19 cellular contexts compared by ENCODE assay signal in genomic region chr2:27084297-27085061, GRCh38. TPM values are rescaled to one million over a fixed set of nuclear protein-coding genes. Genes with fewer than 3 reads are reported as not detected.
DNase-seq lines count a peak whose midpoint lies in the region; ATAC-seq, FAIRE-seq and TF ChIP-seq lines count a peak whose summit lies in the region.
"Had no signal": no experiment of that assay in that cellular context is flagged by ENCODE, and none has a peak within 500 bp of the region (broad histone marks: within the 10 kb centered on the region; RNA-seq: fewer than 3 reads in every experiment).

No MANE protein-coding gene starts in this region.

- no peaks in the 10 kb centered on the region for H3K9me3 ChIP-seq in HepG2 (ENCODE audit: low read length)
- no peaks in the 10 kb centered on the region for H3K9me3 ChIP-seq in right lobe of liver
- H3K9me3 ChIP-seq in vagina = no peaks in the 10 kb centered on the region
- no peaks in the 10 kb centered on the region for H3K9me3 ChIP-seq in Caco-2
- H3K9me3 ChIP-seq: SJCRH30, stomach had no signal

- no peaks in the 10 kb centered on the region for H4K20me1 ChIP-seq in HepG2 (ENCODE audit: insufficient read depth, low read length)

- TF ChIP-seq CTCF in HepG2 (CRISPR knock-in tag; IDR thresholded peaks at IDR 0.05) = no peak; the same call in 1 of the 2 replicates
- no peak for TF ChIP-seq CTCF in right lobe of liver (IDR thresholded peaks at IDR 0.05)
- TF ChIP-seq CTCF in vagina (IDR thresholded peaks at IDR 0.05) = no peak
- no peak for TF ChIP-seq CTCF in Caco-2 (IDR thresholded peaks at IDR 0.05; ENCODE audit: insufficient read depth in 1 of 2, low read depth in 1 of 2, low read length in 1 of 2, severe bottlenecking in 1 of 2, unreplicated experiment in 1 of 2)

- peak overlapping the region; percentile 4 for H3K27ac Mint-ChIP-seq in activated T-helper 2 cell treated with anti-CD3 and anti-CD28 coated beads, Interferon-gamma antibody, Interleukin-2, Interleukin-4, amounts not matched to agents 10 μg/mL and 5 μg/mL and 100 μg/mL, durations not matched to agents 14 hours and 24 hours and 36 hours
- peak overlapping the region in 5 of 10 donors; percentile 49 to 85 (median 56) for H3K27ac Mint-ChIP-seq in naive thymus-derived CD8-positive, alpha-beta T cell
- no peak overlapping the region for H3K27ac Mint-ChIP-seq in Caco-2 (ENCODE audit: unreplicated experiment)

- FAIRE-seq in HepG2 (lab: Jason Lieb, UNC) = no peak
- FAIRE-seq: GM18507, GM19239 had no signal

- DNase-seq in HepG2 (ENCODE audit: low spot score) (no peak), right lobe of liver (no peak), vagina (ENCODE audit: extremely low spot score in 2 of 2) (no peak), NCI-H2227 (lab: John Stamatoyannopoulos, UW; ENCODE audit: unreplicated experiment) (no peak), Caco-2 (no peak)
- no peak for DNase-seq in activated T-helper 2 cell treated with anti-CD3 and anti-CD28 coated beads, Interferon-gamma antibody, Interleukin-2, Interleukin-4, amounts not matched to agents 10 μg/mL and 5 μg/mL and 100 μg/mL, durations not matched to agents 14 hours and 24 hours and 36 hours (ENCODE audit: low spot score)
- peak in 1 of 10 donors; percentile 27 for DNase-seq in naive thymus-derived CD8-positive, alpha-beta T cell
- DNase-seq: activated CD8-positive, alpha-beta memory T cell treated with anti-CD3 and anti-CD28 coated beads for 24 hours; activated gamma-delta T cell treated with Interleukin-2 at 50 U/mL for 16 hours; brain microvascular endothelial cell; DMS 273 treated with DMSO at 0.1 percent for 48 hours; NCI-H1694; NCI-H446 treated with DMSO at 0.1 percent for 48 hours; stomach had no signal

- TF ChIP-seq EP300 in HepG2 (IDR thresholded peaks at IDR 0.05; ENCODE audit: low read depth in 2 of 2, low read length in 2 of 2) (no peak), HepG2 (CRISPR knock-in tag; IDR thresholded peaks at IDR 0.05; ENCODE audit: borderline replicate concordance) (no peak)

- H3K36me3 ChIP-seq in HepG2 (replicated peaks in 1 of 2; ENCODE audit: control insufficient read depth in 1 of 2, insufficient read depth in 2 of 2, low read length in 2 of 2) (no peaks in the 10 kb centered on the region; a peak in 2 of 5 replicates), right lobe of liver (no peaks in the 10 kb centered on the region), vagina (no peaks in the 10 kb centered on the region), Caco-2 (ENCODE audit: control insufficient read depth, insufficient read depth, low read length) (no peaks in the 10 kb centered on the region)
- H3K36me3 ChIP-seq: SJCRH30 had no signal

- TF ChIP-seq POLR2A in HepG2 (IDR thresholded peaks at IDR 0.05; ENCODE audit: insufficient read depth in 1 of 2, low read depth in 2 of 2, low read length in 2 of 2) (no peak), right lobe of liver (IDR thresholded peaks at IDR 0.05) (no peak), vagina (IDR thresholded peaks at IDR 0.05) (no peak)

- H3K4me2 ChIP-seq in HepG2 (ENCODE audit: low read depth, low read length) = peak overlapping the region; percentile 52

- H3K27ac ChIP-seq in HepG2 (ENCODE audit: extremely low read length, insufficient read depth, low read length) (no peak overlapping the region), right lobe of liver (no peak overlapping the region), vagina (peak overlapping the region; percentile 7)
- H3K27ac ChIP-seq: brain microvascular endothelial cell had no signal

- peak overlapping the region; percentile 90 for H3K4me3 Mint-ChIP-seq in activated T-helper 2 cell treated with anti-CD3 and anti-CD28 coated beads, Interferon-gamma antibody, Interleukin-2, Interleukin-4, amounts not matched to agents 10 μg/mL and 5 μg/mL and 100 μg/mL, durations not matched to agents 14 hours and 24 hours and 36 hours (ENCODE audit: low read depth)
- H3K4me3 Mint-ChIP-seq in naive thymus-derived CD8-positive, alpha-beta T cell = peak overlapping the region; percentile 30 to 89 (median 73)
- H3K4me3 Mint-ChIP-seq in Caco-2 (ENCODE audit: unreplicated experiment) = no peak overlapping the region

- TF ChIP-seq RAD21 in HepG2 (CRISPR knock-in tag; IDR thresholded peaks at IDR 0.05) = no peak

- peaks cover 28% of the 10 kb centered on the region for H3K79me2 ChIP-seq in HepG2 (ENCODE audit: insufficient read depth, low read length)

- WGBS in HepG2 (ENCODE audit: low lambda C conversion rate) = 58% methylated on average over 6 of the region's 6 CpGs
- WGBS in right lobe of liver (ENCODE audit: insufficient coverage, low coverage, low lambda C conversion rate, missing lambda C conversion rate) = 93% methylated on average over 3 of the region's 6 CpGs

- intact Hi-C loops in HepG2 (cut with micrococcal nuclease; ENCODE audit: unreplicated experiment) (loop anchor here (5.0 to 10.0 kb wide), 3 partner anchors 50 to 1163 kb away; partner anchors contain the start of gene TMEM214), right lobe of liver (cut with DNase I) (loop anchor here in 1 of 2 donors (10.0 kb wide), 2 partner anchors 60 to 120 kb away; no protein-coding TSS in a partner anchor), vagina (cut with DNase I) (loop anchor here (5.0 to 10.0 kb wide), 2 partner anchors 50 to 122 kb away; partner anchors contain the start of gene TMEM214), Caco-2 (cut with micrococcal nuclease; ENCODE audit: unreplicated experiment) (loop anchor here (1.0 kb wide), 1 partner anchor 123 kb away; no protein-coding TSS in a partner anchor)
- intact Hi-C loops in activated T-helper 2 cell treated with anti-CD3 and anti-CD28 coated beads, Interferon-gamma antibody, Interleukin-2, Interleukin-4, amounts not matched to agents 10 μg/mL and 5 μg/mL and 100 μg/mL, durations not matched to agents 14 hours and 24 hours and 36 hours (cut with micrococcal nuclease) = loop anchor here (5.0 to 10.0 kb wide), 3 partner anchors 120 to 288 kb away; partner anchors contain the start of genes ATRAID, EIF2B4, SLC5A6 and SNX17

- POLR2A ChIA-PET in HepG2 (lab: Yijun Ruan, JAX) (interaction anchor here (0.9 to 9.2 kb wide), 11 partner anchors 8 to 128 kb away, joined by 3 to 106 read pairs (median 4); partner anchors contain the start of genes ABHD1, AGBL5, ATRAID and OST4), Caco-2 (lab: Charles Lee) (no interaction called here)
- POLR2A ChIA-PET in naive thymus-derived CD8-positive, alpha-beta T cell (lab: Charles Lee) = interaction anchor here (1.4 to 12.2 kb wide), 3 partner anchors 14 to 128 kb away, joined by 3 to 197 read pairs (median 129); partner anchors contain the start of genes AGBL5, ATRAID, OST4 and SLC5A6

- H3K4me3 ChIP-seq in HepG2 (replicated peaks in 1 of 3; ENCODE audit: insufficient read depth in 1 of 3, low read depth in 2 of 3, low read length in 3 of 3) (0 out of 6 replicates have a peak overlapping the region, but pooled peaks of 1 of the 3 experiments have one; percentile 15), right lobe of liver (no peak overlapping the region), vagina (no peak overlapping the region), Caco-2 (ENCODE audit: low read depth, low read length) (no peak overlapping the region)
- H3K4me3 ChIP-seq: SJCRH30 had no signal

- ATAC-seq in HepG2 (no peak), right lobe of liver (no peak), HG03108 (IDR thresholded peaks at IDR 0.05; ENCODE audit: unreplicated experiment) (no peak)
- no peak for ATAC-seq in naive thymus-derived CD8-positive, alpha-beta T cell

- H3K4me1 ChIP-seq in HepG2 (ENCODE audit: insufficient read depth, low read length) (peaks cover 76% of the 10 kb centered on the region), right lobe of liver (peaks cover 0 to 16% (median 5%) of the 10 kb centered on the region in 4 donors), vagina (peaks cover 65% of the 10 kb centered on the region), Caco-2 (peaks cover 7% of the 10 kb centered on the region)

- H2AFZ ChIP-seq in HepG2 (ENCODE audit: low read length) = no peak overlapping the region

- BruUV-seq in HepG2 (replicated peaks; lab: Mats Ljungman, UMichigan) (no TSS peak), Caco-2 (replicated peaks; lab: Mats Ljungman, UMichigan) (no TSS peak)

- peak overlapping the region; percentile 51 for H3K9ac ChIP-seq in HepG2 (ENCODE audit: insufficient read depth, low read depth, low read length)

- CTCF ChIA-PET in HepG2 (lab: Yijun Ruan, JAX; ENCODE audit: low intra/inter-chr PET ratio, low total read pairs) (no interaction called here), Caco-2 (lab: Charles Lee) (interaction anchor here (0.5 to 1.0 kb wide), 3 partner anchors 13 to 243 kb away, joined by 3 to 5 read pairs (median 3); partner anchors contain the start of gene OST4)

- H3K36me3 Mint-ChIP-seq in activated T-helper 2 cell treated with anti-CD3 and anti-CD28 coated beads, Interferon-gamma antibody, Interleukin-2, Interleukin-4, amounts not matched to agents 10 μg/mL and 5 μg/mL and 100 μg/mL, durations not matched to agents 14 hours and 24 hours and 36 hours (ENCODE audit: low read depth) = no peaks in the 10 kb centered on the region
- H3K36me3 Mint-ChIP-seq in naive thymus-derived CD8-positive, alpha-beta T cell = no peaks in the 10 kb centered on the region
- peaks cover 6% of the 10 kb centered on the region for H3K36me3 Mint-ChIP-seq in Caco-2 (ENCODE audit: insufficient read depth, unreplicated experiment)
- H3K36me3 Mint-ChIP-seq: mesothelial cell of epicardium had no signal

- no peaks in the 10 kb centered on the region for H3K9me3 Mint-ChIP-seq in activated T-helper 2 cell treated with anti-CD3 and anti-CD28 coated beads, Interferon-gamma antibody, Interleukin-2, Interleukin-4, amounts not matched to agents 10 μg/mL and 5 μg/mL and 100 μg/mL, durations not matched to agents 14 hours and 24 hours and 36 hours
- no peaks in the 10 kb centered on the region for H3K9me3 Mint-ChIP-seq in naive thymus-derived CD8-positive, alpha-beta T cell
- H3K9me3 Mint-ChIP-seq in Caco-2 (ENCODE audit: unreplicated experiment) = no peaks in the 10 kb centered on the region
- H3K9me3 Mint-ChIP-seq: mesothelial cell of epicardium had no signal

- peaks cover 32% of the 10 kb centered on the region for H3K4me1 Mint-ChIP-seq in activated T-helper 2 cell treated with anti-CD3 and anti-CD28 coated beads, Interferon-gamma antibody, Interleukin-2, Interleukin-4, amounts not matched to agents 10 μg/mL and 5 μg/mL and 100 μg/mL, durations not matched to agents 14 hours and 24 hours and 36 hours (ENCODE audit: low read depth)
- peaks cover 17 to 44% (median 32%) of the 10 kb centered on the region in 4 donors for H3K4me1 Mint-ChIP-seq in naive thymus-derived CD8-positive, alpha-beta T cell
- H3K4me1 Mint-ChIP-seq in Caco-2 (ENCODE audit: low read depth, unreplicated experiment) = peaks cover 21% of the 10 kb centered on the region

- H3K27me3 ChIP-seq in HepG2 (ENCODE audit: control insufficient read depth in 1 of 2, insufficient read depth in 2 of 2, low read length in 2 of 2) (no peaks in the 10 kb centered on the region), right lobe of liver (no peaks in the 10 kb centered on the region), vagina (no peaks in the 10 kb centered on the region), Caco-2 (replicated peaks; ENCODE audit: control insufficient read depth, insufficient read depth, low read length) (no peaks in the 10 kb centered on the region)
- H3K27me3 ChIP-seq: brain microvascular endothelial cell, stomach had no signal

- in situ Hi-C loops in HepG2 (cut with HindIII; ENCODE audit: extremely low pct_ligation_motif_present, low pct_unique_long_range_greater_than_20kb) = no loop called here

- no peaks in the 10 kb centered on the region for H3K27me3 Mint-ChIP-seq in activated T-helper 2 cell treated with anti-CD3 and anti-CD28 coated beads, Interferon-gamma antibody, Interleukin-2, Interleukin-4, amounts not matched to agents 10 μg/mL and 5 μg/mL and 100 μg/mL, durations not matched to agents 14 hours and 24 hours and 36 hours (ENCODE audit: low read depth)
- no peaks in the 10 kb centered on the region for H3K27me3 Mint-ChIP-seq in naive thymus-derived CD8-positive, alpha-beta T cell
- H3K27me3 Mint-ChIP-seq in Caco-2 (ENCODE audit: insufficient read depth, unreplicated experiment) = no peaks in the 10 kb centered on the region

RNA-seq across cellular contexts. Expression of gene KHK, which starts 2.1 kb away (rescaled TPM):
- total RNA-seq in HepG2 (2016; rRNA removed; fragmentation: Illumina TruSeq; extraction: Trizol) = 29.9 and 40.9 TPM in 2 replicates
- total RNA-seq in HepG2 (2016; cell fraction: cytosol; rRNA removed; fragmentation: Illumina TruSeq; extraction: Trizol; ENCODE audit: low read depth) = 8.1 and 9.7 TPM in 2 replicates
- 31.6 and 41.5 TPM in 2 replicates for total RNA-seq in HepG2 (2016; cell fraction: insoluble cytoplasmic fraction; rRNA removed; fragmentation: Illumina TruSeq; extraction: Trizol)
- 15.4 and 18.4 TPM in 2 replicates for total RNA-seq in HepG2 (2016; cell fraction: membrane; rRNA removed; fragmentation: Illumina TruSeq; extraction: Trizol)
- total RNA-seq in HepG2 (2016; cell fraction: nucleus; rRNA removed; fragmentation: Illumina TruSeq; extraction: Trizol) = 34.9 and 38.4 TPM in 2 replicates
- polyA plus RNA-seq in HepG2 (2011; rRNA removed) = 99.2 and 139 TPM in 2 replicates
- 93.9 and 100.0 TPM in 2 replicates for polyA plus RNA-seq in HepG2 (2011; cell fraction: cytosol; rRNA removed)
- 195 and 260 TPM in 2 replicates for polyA plus RNA-seq in HepG2 (2011; cell fraction: nucleus; rRNA removed)
- polyA plus RNA-seq in HepG2 (2012) = 128 and 136 TPM in 2 replicates
- polyA plus RNA-seq in HepG2 (2016; cell fraction: cytosol; fragmentation: Illumina TruSeq; extraction: Trizol; ENCODE audit: low read depth) = 12.3 and 15.8 TPM in 2 replicates
- 39.2 and 45.9 TPM in 2 replicates for polyA plus RNA-seq in HepG2 (2016; cell fraction: insoluble cytoplasmic fraction; fragmentation: Illumina TruSeq; extraction: Trizol; ENCODE audit: low read depth)
- 14.9 and 20.8 TPM in 2 replicates for polyA plus RNA-seq in HepG2 (2016; cell fraction: membrane; fragmentation: Illumina TruSeq; extraction: Trizol; ENCODE audit: low read depth)
- polyA plus RNA-seq in HepG2 (2016; cell fraction: nucleus; fragmentation: Illumina TruSeq; extraction: Trizol; ENCODE audit: insufficient read depth, low read depth) = 94.3 and 95.6 TPM in 2 replicates
- 6.9 and 106 TPM in 2 replicates for polyA minus RNA-seq in HepG2 (2011; rRNA and poly(A)+ RNA removed; ENCODE audit: low replicate concordance)
- polyA minus RNA-seq in HepG2 (2011; cell fraction: cytosol; rRNA and poly(A)+ RNA removed) = 29.4 and 50.9 TPM in 2 replicates
- 51.5 and 66.5 TPM in 2 replicates for polyA minus RNA-seq in HepG2 (2011; cell fraction: nucleus; rRNA and poly(A)+ RNA removed)
- total RNA-seq in right lobe of liver = 100 to 1,000 TPM; 101 to 283 (median 206) TPM
- 12.3 and 13.4 TPM in 2 replicates for total RNA-seq in activated T-helper 2 cell treated with anti-CD3 and anti-CD28 coated beads, Interferon-gamma antibody, Interleukin-2, Interleukin-4, amounts not matched to agents 10 μg/mL and 5 μg/mL and 100 μg/mL, durations not matched to agents 14 hours and 24 hours and 36 hours
- 1 to 10 TPM; 6.3 to 7.2 TPM for total RNA-seq in naive thymus-derived CD8-positive, alpha-beta T cell
- polyA plus RNA-seq in naive thymus-derived CD8-positive, alpha-beta T cell = 1 to 10 TPM; 6.0 to 8.9 (median 6.1) TPM
- total RNA-seq in vagina = 9.3 TPM
- 7.9 and 9.3 TPM in 2 replicates for total RNA-seq in Caco-2 (2022)

RNA-seq across cellular contexts. Expression of gene EMILIN1, which starts 6.1 kb away (rescaled TPM):
- total RNA-seq in HepG2 (2016; rRNA removed; fragmentation: Illumina TruSeq; extraction: Trizol) = 4.0 and 9.7 TPM in 2 replicates
- total RNA-seq in HepG2 (2016; cell fraction: cytosol; rRNA removed; fragmentation: Illumina TruSeq; extraction: Trizol; ENCODE audit: low read depth) = 0.53 and 0.61 TPM in 2 replicates
- total RNA-seq in HepG2 (2016; cell fraction: insoluble cytoplasmic fraction; rRNA removed; fragmentation: Illumina TruSeq; extraction: Trizol) = 4.1 and 12.5 TPM in 2 replicates
- 1.4 TPM in 2 replicates for total RNA-seq in HepG2 (2016; cell fraction: membrane; rRNA removed; fragmentation: Illumina TruSeq; extraction: Trizol)
- 8.7 and 9.5 TPM in 2 replicates for total RNA-seq in HepG2 (2016; cell fraction: nucleus; rRNA removed; fragmentation: Illumina TruSeq; extraction: Trizol)
- 8.1 and 13.1 TPM in 2 replicates for polyA plus RNA-seq in HepG2 (2011; rRNA removed)
- polyA plus RNA-seq in HepG2 (2011; cell fraction: cytosol; rRNA removed) = 9.7 and 19.1 TPM in 2 replicates
- polyA plus RNA-seq in HepG2 (2011; cell fraction: nucleus; rRNA removed) = 30.1 and 34.4 TPM in 2 replicates
- polyA plus RNA-seq in HepG2 (2012) = 8.6 and 10.0 TPM in 2 replicates
- 0.42 and 0.58 TPM in 2 replicates for polyA plus RNA-seq in HepG2 (2016; cell fraction: cytosol; fragmentation: Illumina TruSeq; extraction: Trizol; ENCODE audit: low read depth)
- polyA plus RNA-seq in HepG2 (2016; cell fraction: insoluble cytoplasmic fraction; fragmentation: Illumina TruSeq; extraction: Trizol; ENCODE audit: low read depth) = 2.8 and 3.2 TPM in 2 replicates
- 0.45 and 1.0 TPM in 2 replicates for polyA plus RNA-seq in HepG2 (2016; cell fraction: membrane; fragmentation: Illumina TruSeq; extraction: Trizol; ENCODE audit: low read depth)
- polyA plus RNA-seq in HepG2 (2016; cell fraction: nucleus; fragmentation: Illumina TruSeq; extraction: Trizol; ENCODE audit: insufficient read depth, low read depth) = 14.3 and 15.9 TPM in 2 replicates
- 0.54 and 19.1 TPM in 2 replicates for polyA minus RNA-seq in HepG2 (2011; rRNA and poly(A)+ RNA removed; ENCODE audit: low replicate concordance)
- polyA minus RNA-seq in HepG2 (2011; cell fraction: cytosol; rRNA and poly(A)+ RNA removed) = 13.6 and 17.2 TPM in 2 replicates
- polyA minus RNA-seq in HepG2 (2011; cell fraction: nucleus; rRNA and poly(A)+ RNA removed) = 4.8 and 5.6 TPM in 2 replicates
- total RNA-seq in right lobe of liver = 10 to 100 TPM in 5 of 6 experiments, 1 to 10 TPM in 1; 7.2 to 26.1 (median 21.0) TPM
- total RNA-seq in activated T-helper 2 cell treated with anti-CD3 and anti-CD28 coated beads, Interferon-gamma antibody, Interleukin-2, Interleukin-4, amounts not matched to agents 10 μg/mL and 5 μg/mL and 100 μg/mL, durations not matched to agents 14 hours and 24 hours and 36 hours = 0.87 and 0.94 TPM in 2 replicates
- under 1 TPM; 0.41 to 0.86 TPM for total RNA-seq in naive thymus-derived CD8-positive, alpha-beta T cell
- 1 to 10 TPM in 1 of 3 donors, under 1 TPM in 2; 0.90 to 1.1 (median 0.98) TPM for polyA plus RNA-seq in naive thymus-derived CD8-positive, alpha-beta T cell
- 100 TPM for total RNA-seq in vagina
- 0.30 and 0.43 TPM in 2 replicates for total RNA-seq in Caco-2 (2022)

RNA-seq across cellular contexts. Expression of gene OST4, which starts 13.0 kb away (rescaled TPM):
- total RNA-seq in HepG2 (2016; rRNA removed; fragmentation: Illumina TruSeq; extraction: Trizol) (498 and 508 TPM in 2 replicates), right lobe of liver (100 to 1,000 TPM; 144 to 182 (median 161) TPM), vagina (269 TPM), Caco-2 (2022) (237 and 249 TPM in 2 replicates)
- 947 and 1,365 TPM in 2 replicates for total RNA-seq in HepG2 (2016; cell fraction: cytosol; rRNA removed; fragmentation: Illumina TruSeq; extraction: Trizol; ENCODE audit: low read depth)
- total RNA-seq in HepG2 (2016; cell fraction: insoluble cytoplasmic fraction; rRNA removed; fragmentation: Illumina TruSeq; extraction: Trizol) = 496 and 506 TPM in 2 replicates
- total RNA-seq in HepG2 (2016; cell fraction: membrane; rRNA removed; fragmentation: Illumina TruSeq; extraction: Trizol) = 928 and 1,097 TPM in 2 replicates
- total RNA-seq in HepG2 (2016; cell fraction: nucleus; rRNA removed; fragmentation: Illumina TruSeq; extraction: Trizol) = 200 and 226 TPM in 2 replicates
- polyA plus RNA-seq in HepG2 (2011; rRNA removed) = 491 and 584 TPM in 2 replicates
- polyA plus RNA-seq in HepG2 (2011; cell fraction: cytosol; rRNA removed) = 627 and 1,057 TPM in 2 replicates
- polyA plus RNA-seq in HepG2 (2011; cell fraction: nucleus; rRNA removed) = 336 and 383 TPM in 2 replicates
- 371 and 440 TPM in 2 replicates for polyA plus RNA-seq in HepG2 (2012)
- 1,401 and 1,836 TPM in 2 replicates for polyA plus RNA-seq in HepG2 (2016; cell fraction: cytosol; fragmentation: Illumina TruSeq; extraction: Trizol; ENCODE audit: low read depth)
- 640 and 680 TPM in 2 replicates for polyA plus RNA-seq in HepG2 (2016; cell fraction: insoluble cytoplasmic fraction; fragmentation: Illumina TruSeq; extraction: Trizol; ENCODE audit: low read depth)
- polyA plus RNA-seq in HepG2 (2016; cell fraction: membrane; fragmentation: Illumina TruSeq; extraction: Trizol; ENCODE audit: low read depth) = 1,282 and 1,407 TPM in 2 replicates
- 415 and 448 TPM in 2 replicates for polyA plus RNA-seq in HepG2 (2016; cell fraction: nucleus; fragmentation: Illumina TruSeq; extraction: Trizol; ENCODE audit: insufficient read depth, low read depth)
- polyA minus RNA-seq in HepG2 (2011; rRNA and poly(A)+ RNA removed; ENCODE audit: low replicate concordance) = 310 and 535 TPM in 2 replicates
- polyA minus RNA-seq in HepG2 (2011; cell fraction: cytosol; rRNA and poly(A)+ RNA removed) = 514 and 560 TPM in 2 replicates
- 136 and 144 TPM in 2 replicates for polyA minus RNA-seq in HepG2 (2011; cell fraction: nucleus; rRNA and poly(A)+ RNA removed)
- 330 and 341 TPM in 2 replicates for total RNA-seq in activated T-helper 2 cell treated with anti-CD3 and anti-CD28 coated beads, Interferon-gamma antibody, Interleukin-2, Interleukin-4, amounts not matched to agents 10 μg/mL and 5 μg/mL and 100 μg/mL, durations not matched to agents 14 hours and 24 hours and 36 hours
- total RNA-seq in naive thymus-derived CD8-positive, alpha-beta T cell = 100 to 1,000 TPM; 246 to 268 TPM
- 100 to 1,000 TPM; 827 to 916 (median 901) TPM for polyA plus RNA-seq in naive thymus-derived CD8-positive, alpha-beta T cell

RNA-seq across cellular contexts. Expression of gene AGBL5, which starts 33.0 kb away (rescaled TPM):
- total RNA-seq in HepG2 (2016; rRNA removed; fragmentation: Illumina TruSeq; extraction: Trizol) (48.6 and 55.9 TPM in 2 replicates), right lobe of liver (1 to 10 TPM; 3.9 to 7.4 (median 6.4) TPM), vagina (8.8 TPM), Caco-2 (2022) (31.4 and 34.1 TPM in 2 replicates)
- total RNA-seq in HepG2 (2016; cell fraction: cytosol; rRNA removed; fragmentation: Illumina TruSeq; extraction: Trizol; ENCODE audit: low read depth) = 148 and 152 TPM in 2 replicates
- 39.9 and 57.5 TPM in 2 replicates for total RNA-seq in HepG2 (2016; cell fraction: insoluble cytoplasmic fraction; rRNA removed; fragmentation: Illumina TruSeq; extraction: Trizol)
- 249 and 253 TPM in 2 replicates for total RNA-seq in HepG2 (2016; cell fraction: membrane; rRNA removed; fragmentation: Illumina TruSeq; extraction: Trizol)
- 22.8 and 23.0 TPM in 2 replicates for total RNA-seq in HepG2 (2016; cell fraction: nucleus; rRNA removed; fragmentation: Illumina TruSeq; extraction: Trizol)
- polyA plus RNA-seq in HepG2 (2011; rRNA removed) = 63.6 and 73.3 TPM in 2 replicates
- polyA plus RNA-seq in HepG2 (2011; cell fraction: cytosol; rRNA removed) = 65.6 and 84.8 TPM in 2 replicates
- polyA plus RNA-seq in HepG2 (2011; cell fraction: nucleus; rRNA removed) = 45.3 and 47.1 TPM in 2 replicates
- polyA plus RNA-seq in HepG2 (2012) = 36.8 and 51.0 TPM in 2 replicates
- polyA plus RNA-seq in HepG2 (2016; cell fraction: cytosol; fragmentation: Illumina TruSeq; extraction: Trizol; ENCODE audit: low read depth) = 247 and 251 TPM in 2 replicates
- 54.3 and 66.5 TPM in 2 replicates for polyA plus RNA-seq in HepG2 (2016; cell fraction: insoluble cytoplasmic fraction; fragmentation: Illumina TruSeq; extraction: Trizol; ENCODE audit: low read depth)
- polyA plus RNA-seq in HepG2 (2016; cell fraction: membrane; fragmentation: Illumina TruSeq; extraction: Trizol; ENCODE audit: low read depth) = 277 and 306 TPM in 2 replicates
- polyA plus RNA-seq in HepG2 (2016; cell fraction: nucleus; fragmentation: Illumina TruSeq; extraction: Trizol; ENCODE audit: insufficient read depth, low read depth) = 44.5 and 47.6 TPM in 2 replicates
- 109 and 147 TPM in 2 replicates for polyA minus RNA-seq in HepG2 (2011; rRNA and poly(A)+ RNA removed; ENCODE audit: low replicate concordance)
- polyA minus RNA-seq in HepG2 (2011; cell fraction: cytosol; rRNA and poly(A)+ RNA removed) = 32.5 and 36.6 TPM in 2 replicates
- polyA minus RNA-seq in HepG2 (2011; cell fraction: nucleus; rRNA and poly(A)+ RNA removed) = 26.1 and 37.3 TPM in 2 replicates
- total RNA-seq in activated T-helper 2 cell treated with anti-CD3 and anti-CD28 coated beads, Interferon-gamma antibody, Interleukin-2, Interleukin-4, amounts not matched to agents 10 μg/mL and 5 μg/mL and 100 μg/mL, durations not matched to agents 14 hours and 24 hours and 36 hours = 12.5 and 13.8 TPM in 2 replicates
- 10 to 100 TPM; 13.2 to 15.8 TPM for total RNA-seq in naive thymus-derived CD8-positive, alpha-beta T cell
- 1 to 10 TPM; 7.9 to 9.3 (median 8.2) TPM for polyA plus RNA-seq in naive thymus-derived CD8-positive, alpha-beta T cell

RNA-seq across cellular contexts. Expression of gene CGREF1, which starts 34.4 kb away (rescaled TPM):
- total RNA-seq in HepG2 (2016; rRNA removed; fragmentation: Illumina TruSeq; extraction: Trizol) (7.0 and 13.9 TPM in 2 replicates), right lobe of liver (10 to 100 TPM in 2 of 6 experiments, 1 to 10 TPM in 4; 2.5 to 33.2 (median 7.7) TPM), vagina (2.2 TPM), Caco-2 (2022) (4.4 and 5.0 TPM in 2 replicates)
- 7.2 and 7.6 TPM in 2 replicates for total RNA-seq in HepG2 (2016; cell fraction: cytosol; rRNA removed; fragmentation: Illumina TruSeq; extraction: Trizol; ENCODE audit: low read depth)
- 6.8 and 14.7 TPM in 2 replicates for total RNA-seq in HepG2 (2016; cell fraction: insoluble cytoplasmic fraction; rRNA removed; fragmentation: Illumina TruSeq; extraction: Trizol)
- 9.9 and 14.3 TPM in 2 replicates for total RNA-seq in HepG2 (2016; cell fraction: membrane; rRNA removed; fragmentation: Illumina TruSeq; extraction: Trizol)
- 11.7 and 13.6 TPM in 2 replicates for total RNA-seq in HepG2 (2016; cell fraction: nucleus; rRNA removed; fragmentation: Illumina TruSeq; extraction: Trizol)
- 23.4 and 30.8 TPM in 2 replicates for polyA plus RNA-seq in HepG2 (2011; rRNA removed)
- 26.4 and 27.5 TPM in 2 replicates for polyA plus RNA-seq in HepG2 (2011; cell fraction: cytosol; rRNA removed)
- polyA plus RNA-seq in HepG2 (2011; cell fraction: nucleus; rRNA removed) = 30.3 and 37.8 TPM in 2 replicates
- polyA plus RNA-seq in HepG2 (2012) = 29.7 and 31.5 TPM in 2 replicates
- polyA plus RNA-seq in HepG2 (2016; cell fraction: cytosol; fragmentation: Illumina TruSeq; extraction: Trizol; ENCODE audit: low read depth) = 9.6 and 11.3 TPM in 2 replicates
- 9.2 and 9.7 TPM in 2 replicates for polyA plus RNA-seq in HepG2 (2016; cell fraction: insoluble cytoplasmic fraction; fragmentation: Illumina TruSeq; extraction: Trizol; ENCODE audit: low read depth)
- 12.0 and 14.2 TPM in 2 replicates for polyA plus RNA-seq in HepG2 (2016; cell fraction: membrane; fragmentation: Illumina TruSeq; extraction: Trizol; ENCODE audit: low read depth)
- polyA plus RNA-seq in HepG2 (2016; cell fraction: nucleus; fragmentation: Illumina TruSeq; extraction: Trizol; ENCODE audit: insufficient read depth, low read depth) = 23.5 and 24.6 TPM in 2 replicates
- 0.09 and 14.9 TPM in 2 replicates for polyA minus RNA-seq in HepG2 (2011; rRNA and poly(A)+ RNA removed; ENCODE audit: low replicate concordance)
- polyA minus RNA-seq in HepG2 (2011; cell fraction: cytosol; rRNA and poly(A)+ RNA removed) = 5.9 and 7.1 TPM in 2 replicates
- polyA minus RNA-seq in HepG2 (2011; cell fraction: nucleus; rRNA and poly(A)+ RNA removed) = 10.7 and 13.8 TPM in 2 replicates
- 8.1 and 9.0 TPM in 2 replicates for total RNA-seq in activated T-helper 2 cell treated with anti-CD3 and anti-CD28 coated beads, Interferon-gamma antibody, Interleukin-2, Interleukin-4, amounts not matched to agents 10 μg/mL and 5 μg/mL and 100 μg/mL, durations not matched to agents 14 hours and 24 hours and 36 hours
- total RNA-seq in naive thymus-derived CD8-positive, alpha-beta T cell = under 1 TPM; 0.22 to 0.68 TPM
- polyA plus RNA-seq in naive thymus-derived CD8-positive, alpha-beta T cell = under 1 TPM; 0.38 to 0.69 (median 0.40) TPM
- total RNA-seq: SJCRH30 had no signal
